Comparison of ENCODE assay signal across 15 cellular contexts in the genomic region with DNA sequence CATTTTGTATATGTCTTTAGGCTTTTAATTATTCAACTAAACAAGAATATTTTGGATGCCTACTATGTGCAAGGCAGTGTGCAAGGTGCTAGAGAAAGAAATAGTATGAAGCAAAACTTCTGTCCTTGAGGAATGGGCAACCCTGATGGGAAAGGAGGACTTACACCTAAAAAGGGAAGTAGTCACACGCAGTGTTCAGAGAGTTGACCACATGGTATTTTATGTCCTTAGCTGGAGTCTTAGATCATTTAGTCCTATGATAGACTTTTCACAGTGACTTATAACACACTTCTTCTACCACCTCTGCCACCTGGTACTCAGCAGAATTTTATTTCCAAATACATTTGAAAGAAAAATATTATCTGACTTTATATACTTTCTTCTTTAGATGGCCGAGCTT.
"Had no signal": no experiment of that assay in that cellular context is flagged by ENCODE, and none has a peak within 500 bp of the region (broad histone marks: within the 10 kb centered on the region; RNA-seq: fewer than 3 reads in every experiment).

No MANE protein-coding gene starts in this region.

- H3K4me3 ChIP-seq: lung, pancreas, stomach, testis had no signal

- H3K9me3 ChIP-seq: pancreas, stomach, testis had no signal

- H3K36me3 ChIP-seq: pancreas, stomach had no signal

- H3K27ac ChIP-seq: epithelial cell of prostate, pancreas, stomach, testis had no signal

- H3K4me1 ChIP-seq: pancreas, stomach, testis had no signal

- DNase-seq: activated CD4-positive, alpha-beta T cell treated with anti-CD3 and anti-CD28 coated beads, Interleukin-2, amount 50 U/mL, for 4 hours; activated CD4-positive, CD25-positive, alpha-beta regulatory T cell treated with anti-CD3 and anti-CD28 coated beads, Interleukin-2, amount 50 U/mL, for 72 hours; activated naive CD4-positive, alpha-beta T cell treated with anti-CD3 and anti-CD28 coated beads, Interleukin-2, amount 50 U/mL, for 16 hours; midbrain; pancreas; stimulated activated CD4-positive, alpha-beta T cell treated with anti-CD3 and anti-CD28 coated beads, Interleukin-12 subunit alpha, Interleukin-12 subunit beta, amount 100 ng/mL, for 4 hours; stimulated activated CD4-positive, alpha-beta T cell treated with anti-CD3 and anti-CD28 coated beads, Interleukin-2, amount 100 ng/mL, for 24 hours; stomach; T-helper 2 cell; testis had no signal

- H3K27me3 ChIP-seq: pancreas, stomach, testis had no signal

- FAIRE-seq: astrocyte, bronchial epithelial cell, islet of Langerhans, pancreas had no signal
